Comparison of ENCODE assay signal across 1 cellular context in genomic region chr1:205746757-205747412, GRCh38.
A peak's percentile ranks its signal among the peaks of the same experiment; 100 is the strongest.
TF ChIP-seq lines count a peak whose summit lies in the region.

No MANE protein-coding gene starts in this region.

TF ChIP-seq in GM12878, 131 proteins besides CTCF, POLR2A, EP300 and RAD21:
- TF ChIP-seq SIX5 (IDR thresholded peaks at IDR 0.05; ENCODE audit: low read depth, low read length, severe bottlenecking) (no peak), POLR2AphosphoS5 (IDR thresholded peaks at IDR 0.05; ENCODE audit: low read length) (peak; percentile 68), IKZF2 (IDR thresholded peaks at IDR 0.05) (0 out of 4 replicates have a peak, but pooled peaks of 1 of the 2 experiments have one; percentile 16), PAX8 (IDR thresholded peaks at IDR 0.05) (no peak), MLLT1 (IDR thresholded peaks at IDR 0.05) (peak; percentile 55; the same call in 1 of the 2 replicates)
